ENCODE assay signal across 17 cellular contexts in genomic region chr4:115834441-115834840, GRCh38.
DNase-seq lines count a peak whose midpoint lies in the region; ATAC-seq, FAIRE-seq and TF ChIP-seq lines count a peak whose summit lies in the region.
"Had no signal": no experiment of that assay in that cellular context is flagged by ENCODE, and none has a peak within 500 bp of the region (broad histone marks: within the 10 kb centered on the region; RNA-seq: fewer than 3 reads in every experiment).

No MANE protein-coding gene starts in this region.

- 0 out of 2 replicates have a peak, but pooled peaks cover 8% of the 10 kb centered on the region for H3K4me1 ChIP-seq in PC-9 (replicated peaks; ENCODE audit: insufficient read depth)
- no peaks in the 10 kb centered on the region for H3K4me1 ChIP-seq in kidney (ENCODE audit: control insufficient read depth in 1 of 2, insufficient read depth in 1 of 2, low read depth in 1 of 2, low read length in 2 of 2)
- H3K4me1 ChIP-seq in hepatocyte (ENCODE audit: insufficient read depth): no peaks in the 10 kb centered on the region

- H3K27ac ChIP-seq in PC-9 (no peak overlapping the region), kidney (ENCODE audit: low read depth in 2 of 2, low read length in 2 of 2) (no peak overlapping the region), hepatocyte (no peak overlapping the region)

- H3K4me2 ChIP-seq in PC-9 (peak overlapping the region; percentile 28; the same call in 1 of the 2 replicates), hepatocyte (no peak overlapping the region)

- FAIRE-seq in kidney (lab: Jason Lieb, UNC): no peak
- FAIRE-seq: GM12878 had no signal

- DNase-seq in COLO668 (lab: John Stamatoyannopoulos, UW; ENCODE audit: unreplicated experiment) (peak; percentile 3), ELR (ENCODE audit: low read depth) (peak; percentile 9), PC-9 (peak; percentile 45 to 49), kidney (peak; percentile 29), hepatocyte (ENCODE audit: low spot score) (no peak), NCI-H1436 (lab: John Stamatoyannopoulos, UW) (no peak)
- DNase-seq in activated CD4-positive, alpha-beta T cell treated with anti-CD3 and anti-CD28 coated beads for 1 hour: no peak
- DNase-seq: ACHN; CD4-positive, CD25-positive, alpha-beta regulatory T cell; NCI-H2029 treated with DMSO at 0.1 percent for 48 hours; NK-92 treated with Interleukin-12 subunit alpha and Interleukin-12 subunit beta, amount 100 ng/mL, for 24 hours; SHP77 had no signal

- intact Hi-C loops in PC-9 (cut with micrococcal nuclease; ENCODE audit: unreplicated experiment): no loop called here
- intact Hi-C loops in kidney (cut with DNase I): no loop called here

- H3K9ac ChIP-seq in kidney (ENCODE audit: low read length in 2 of 2): no peak overlapping the region

- no peaks in the 10 kb centered on the region for H3F3A ChIP-seq in PC-9 (ENCODE audit: insufficient read depth, low read depth)

- H4K20me1 ChIP-seq in PC-9 (ENCODE audit: insufficient read depth): no peaks in the 10 kb centered on the region
- no peaks in the 10 kb centered on the region for H4K20me1 ChIP-seq in hepatocyte (ENCODE audit: insufficient read depth, poor library complexity, severe bottlenecking)

- POLR2A ChIA-PET in PC-9 (lab: Charles Lee; ENCODE audit: unreplicated experiment): no interaction called here

- CTCF ChIA-PET in PC-9 (lab: Charles Lee): no interaction called here

- H2AFZ ChIP-seq in PC-9 (peak overlapping the region; percentile 55; the same call in 1 of the 2 replicates), hepatocyte (no peak overlapping the region)

- H3K79me2 ChIP-seq in PC-9 (ENCODE audit: low read depth): no peaks in the 10 kb centered on the region
- H3K79me2 ChIP-seq in hepatocyte: no peaks in the 10 kb centered on the region

- ATAC-seq in HG03571 (IDR thresholded peaks at IDR 0.05; ENCODE audit: unreplicated experiment): no peak
- ATAC-seq: GM12878, HCT116, Panc1, SK-N-SH treated with all-trans-retinoic acid at 6 μM for 48 hours had no signal

- H3K4me3 ChIP-seq in PC-9 (no peak overlapping the region), kidney (ENCODE audit: low read length in 2 of 2) (no peak overlapping the region), hepatocyte (no peak overlapping the region)
- H3K4me3 ChIP-seq: GM12878 had no signal

- no peaks in the 10 kb centered on the region for H3K9me3 ChIP-seq in PC-9 (ENCODE audit: insufficient read depth, low read depth)
- H3K9me3 ChIP-seq in kidney (ENCODE audit: control insufficient read depth in 1 of 2, low read length in 2 of 2): peaks cover 0 to 3% of the 10 kb centered on the region in 2 donors
- H3K9me3 ChIP-seq in hepatocyte (ENCODE audit: low read depth): no peaks in the 10 kb centered on the region

- WGBS in hepatocyte (ENCODE audit: low lambda C conversion rate, missing lambda C conversion rate): 76% methylated on average over 3 of the region's 3 CpGs

- TF ChIP-seq CTCF in PC-9 (conservative IDR thresholded peaks at IDR 0.05) (no peak), kidney (IDR thresholded peaks at IDR 0.05; ENCODE audit: borderline replicate concordance, extremely low read depth, insufficient read depth) (no peak), hepatocyte (IDR thresholded peaks at IDR 0.05; ENCODE audit: poor library complexity) (no peak)

- H3K9me2 ChIP-seq in PC-9 (ENCODE audit: insufficient read depth) (no peaks in the 10 kb centered on the region), hepatocyte (replicated peaks; ENCODE audit: insufficient read depth) (no peaks in the 10 kb centered on the region)

- H3K36me3 ChIP-seq in PC-9 (ENCODE audit: low read depth) (no peaks in the 10 kb centered on the region), kidney (ENCODE audit: control insufficient read depth in 1 of 2, insufficient read depth in 2 of 2, low read length in 2 of 2) (no peaks in the 10 kb centered on the region), hepatocyte (replicated peaks; ENCODE audit: insufficient read depth, low read depth) (no peaks in the 10 kb centered on the region)

- H3K27me3 ChIP-seq in PC-9 (ENCODE audit: insufficient read depth, low read depth) (no peaks in the 10 kb centered on the region), hepatocyte (no peaks in the 10 kb centered on the region)

- BruUV-seq in PC-9 (replicated peaks; lab: Mats Ljungman, UMichigan): no TSS peak

Comparison
In these comparisons a context has a peak if more than half of its experiments do, and no peak if none do; other contexts are left out.
1. DNase-seq: peak in COLO668 (single experiment), ELR (single experiment), PC-9 (2 of 2) and kidney (single experiment); none in activated CD4-positive, alpha-beta T cell treated with anti-CD3 and anti-CD28 coated beads for 1 hour (single experiment), hepatocyte (single experiment) and NCI-H1436 (single experiment).